In genomic region chr19:40799558-40800338, GRCh38 we compare ENCODE assay signal across 8 cellular contexts.
A peak's percentile ranks its signal among the peaks of the same experiment; 100 is the strongest.
DNase-seq lines count a peak whose midpoint lies in the region; ATAC-seq and TF ChIP-seq lines count a peak whose summit lies in the region.

No MANE protein-coding gene starts in this region.

- ATAC-seq in stimulated activated naive B cell treated with anti-CD40 and anti-IgM and Interleukin-4, amounts not matched to agents 10 μg/mL and 1 μg/mL and 100 μg/mL, for 72 hours (replicated peaks): peak in 1 of 2 donors; percentile 3
- ATAC-seq in HG02588 (IDR thresholded peaks at IDR 0.05; ENCODE audit: unreplicated experiment): no peak
- ATAC-seq in GM21390 (IDR thresholded peaks at IDR 0.05; ENCODE audit: unreplicated experiment): no peak
- no peak for ATAC-seq in HG03432 (IDR thresholded peaks at IDR 0.05; ENCODE audit: unreplicated experiment)

- no peaks in the 10 kb centered on the region for H3K9me3 Mint-ChIP-seq in stimulated activated naive B cell treated with anti-CD40 and anti-IgM and Interleukin-4, amounts not matched to agents 10 μg/mL and 1 μg/mL and 100 μg/mL, for 72 hours

- H3K4me3 Mint-ChIP-seq in stimulated activated naive B cell treated with anti-CD40 and anti-IgM and Interleukin-4, amounts not matched to agents 10 μg/mL and 1 μg/mL and 100 μg/mL, for 72 hours: peak overlapping the region; percentile 92 to 93

- TF ChIP-seq CTCF in LNCaP clone FGC (IDR thresholded peaks at IDR 0.05; ENCODE audit: control insufficient read depth, extremely low read depth, insufficient read depth) (no peak), astrocyte of the spinal cord (IDR thresholded peaks at IDR 0.05; ENCODE audit: low read depth, low read length) (no peak)

- H3K27me3 Mint-ChIP-seq in stimulated activated naive B cell treated with anti-CD40 and anti-IgM and Interleukin-4, amounts not matched to agents 10 μg/mL and 1 μg/mL and 100 μg/mL, for 72 hours: no peaks in the 10 kb centered on the region

- peak overlapping the region; percentile 93 for H3K27ac Mint-ChIP-seq in stimulated activated naive B cell treated with anti-CD40 and anti-IgM and Interleukin-4, amounts not matched to agents 10 μg/mL and 1 μg/mL and 100 μg/mL, for 72 hours

- DNase-seq in LNCaP clone FGC (ENCODE audit: low read depth): no peak
- no peak for DNase-seq in astrocyte of the spinal cord (ENCODE audit: low read depth, low spot score)
- DNase-seq in iPS-NIHi7 (ENCODE audit: extremely low spot score): peak; percentile 42
- no peak for DNase-seq in stimulated activated naive B cell treated with anti-CD40 and anti-IgM and Interleukin-4, amounts not matched to agents 10 μg/mL and 1 μg/mL and 100 μg/mL, for 72 hours

- H3K36me3 Mint-ChIP-seq in stimulated activated naive B cell treated with anti-CD40 and anti-IgM and Interleukin-4, amounts not matched to agents 10 μg/mL and 1 μg/mL and 100 μg/mL, for 72 hours: peaks cover 45 to 66% of the 10 kb centered on the region in 2 donors

- in situ Hi-C loops in astrocyte of the spinal cord (cut with HindIII; ENCODE audit: low sequenced_read_pairs): no loop called here

- H3K4me3 ChIP-seq in GM08714 (ENCODE audit: low read length): peak overlapping the region; percentile 96
- H3K4me3 ChIP-seq in LNCaP clone FGC (ENCODE audit: low read depth, low read length): peak overlapping the region; percentile 68
- H3K4me3 ChIP-seq in astrocyte of the spinal cord (ENCODE audit: low read depth, low read length): peak overlapping the region; percentile 83

- peaks cover 70 to 79% of the 10 kb centered on the region in 2 donors for H3K4me1 Mint-ChIP-seq in stimulated activated naive B cell treated with anti-CD40 and anti-IgM and Interleukin-4, amounts not matched to agents 10 μg/mL and 1 μg/mL and 100 μg/mL, for 72 hours
